ENCODE assay signal across 1 cellular context in the genomic region with DNA sequence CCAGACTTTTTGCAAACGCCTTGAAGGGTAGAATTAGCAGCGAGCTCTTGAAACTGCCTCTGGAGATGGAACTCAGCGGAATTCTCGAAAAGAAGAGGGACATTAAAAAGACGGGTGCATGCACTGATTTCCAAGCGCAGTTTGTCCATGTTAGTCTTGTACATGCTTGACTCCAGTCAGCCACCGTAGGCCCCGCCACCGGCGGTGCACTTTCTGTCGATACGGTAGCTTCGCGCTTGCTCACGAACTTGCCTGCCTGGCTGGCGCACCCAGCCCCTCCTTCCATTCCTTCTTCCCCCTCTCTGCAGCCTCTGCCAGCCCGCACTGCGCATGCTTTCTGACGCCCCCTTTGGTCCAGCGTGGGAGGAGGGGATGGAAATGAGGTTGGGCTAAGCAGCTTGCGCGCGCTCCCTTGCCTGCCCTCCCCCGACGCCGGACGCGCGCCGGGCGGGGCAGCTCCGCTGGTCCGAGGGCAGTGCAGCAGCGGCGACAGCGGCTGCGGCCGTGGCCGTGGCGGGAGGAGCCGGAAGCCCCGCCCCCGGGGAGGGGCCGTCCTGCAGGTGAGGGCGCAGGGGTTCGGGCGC.
TF ChIP-seq lines count a peak whose summit lies in the region.

A gene with protein sequence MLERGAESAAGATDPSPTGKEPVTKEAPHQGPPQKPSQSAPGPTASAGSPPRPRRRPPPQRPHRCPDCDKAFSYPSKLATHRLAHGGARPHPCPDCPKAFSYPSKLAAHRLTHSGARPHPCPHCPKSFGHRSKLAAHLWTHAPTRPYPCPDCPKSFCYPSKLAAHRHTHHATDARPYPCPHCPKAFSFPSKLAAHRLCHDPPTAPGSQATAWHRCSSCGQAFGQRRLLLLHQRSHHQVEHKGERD (plus strand): TSS at position 227 of the 584 bp plus-strand sequence. CDS start 1,235 bp downstream, outside the sequence.

TF ChIP-seq in H1, 55 proteins besides CTCF, POLR2A, EP300 and RAD21 (continues in another document):
- TF ChIP-seq HDAC2 (IDR thresholded peaks at IDR 0.05; ENCODE audit: borderline replicate concordance in 1 of 2, low read depth in 2 of 2, low read length in 2 of 2) (no peak), ASH2L (IDR thresholded peaks at IDR 0.05; ENCODE audit: low read length) (peak; percentile 71), SIN3A (conservative IDR thresholded peaks at IDR 0.05 in 1 of 2, IDR thresholded peaks at IDR 0.05 in 1 of 2; ENCODE audit: low read depth in 1 of 2, low read length in 2 of 2) (0 out of 4 replicates have a peak, but pooled peaks of 1 of the 2 experiments have one; percentile 36), HDAC6 (IDR thresholded peaks at IDR 0.05; ENCODE audit: low read depth, low read length) (no peak), SIX5 (IDR thresholded peaks at IDR 0.05; ENCODE audit: low read depth, low read length) (no peak), NRF1 (IDR thresholded peaks at IDR 0.05; ENCODE audit: low read depth, low read length) (peak; percentile 66), BACH1 (IDR thresholded peaks at IDR 0.05; ENCODE audit: low read length) (no peak; the same call in 1 of the 2 replicates), PHF8 (conservative IDR thresholded peaks at IDR 0.05; ENCODE audit: low read depth, low read length) (peak; percentile 27; the same call in 1 of the 2 replicates), BCL11A (IDR thresholded peaks at IDR 0.05; ENCODE audit: low read depth in 2 of 2, low read length in 2 of 2) (no peak), JUND (IDR thresholded peaks at IDR 0.05; ENCODE audit: low read length) (no peak), CBX8 (IDR thresholded peaks at IDR 0.05; ENCODE audit: borderline replicate concordance, low read depth, low read length) (no peak), NANOG (IDR thresholded peaks at IDR 0.05; ENCODE audit: insufficient read depth, low read depth, low read length, poor library complexity, severe bottlenecking) (no peak), MAFK (IDR thresholded peaks at IDR 0.05; ENCODE audit: low read depth, low read length) (no peak), RNF2 (IDR thresholded peaks at IDR 0.05; ENCODE audit: borderline replicate concordance, low read depth, low read length, missing control alignments, poor library complexity, severe bottlenecking) (no peak), SUZ12 (IDR thresholded peaks at IDR 0.05; ENCODE audit: low read length) (peak; percentile 29; the same call in 1 of the 2 replicates), CBX5 (IDR thresholded peaks at IDR 0.05; ENCODE audit: low read depth, low read length) (no peak), JUN (IDR thresholded peaks at IDR 0.05; ENCODE audit: low read depth, low read length) (no peak), SIRT6 (IDR thresholded peaks at IDR 0.05; ENCODE audit: low read length) (no peak), BRCA1 (IDR thresholded peaks at IDR 0.05; ENCODE audit: low read depth, low read length) (no peak), KDM4A (IDR thresholded peaks at IDR 0.05; ENCODE audit: low read depth, low read length, severe bottlenecking) (peak; percentile 17), CREB1 (IDR thresholded peaks at IDR 0.05) (peak; percentile 64; the same call in 1 of the 2 replicates), TCF12 (IDR thresholded peaks at IDR 0.05; ENCODE audit: low read depth, low read length) (no peak), EGR1 (IDR thresholded peaks at IDR 0.05; ENCODE audit: borderline replicate concordance, low read depth, low read length) (peak; percentile 68; the same call in 1 of the 2 replicates), TBP (IDR thresholded peaks at IDR 0.05; ENCODE audit: low read depth, low read length) (0 out of 2 replicates have a peak, but pooled peaks have one; percentile 32), ATF2 (IDR thresholded peaks at IDR 0.05; ENCODE audit: low read length) (no peak), FOSL1 (IDR thresholded peaks at IDR 0.05; ENCODE audit: insufficient read depth, low read depth, low read length) (no peak), KDM1A (IDR thresholded peaks at IDR 0.05; ENCODE audit: borderline replicate concordance, low read length) (no peak), EZH2 (IDR thresholded peaks at IDR 0.05; ENCODE audit: low read depth, low read length, severe bottlenecking) (no peak), SRF (IDR thresholded peaks at IDR 0.05; ENCODE audit: low read depth, low read length) (no peak), ZNF274 (IDR thresholded peaks at IDR 0.05; ENCODE audit: borderline replicate concordance, extremely low read depth, low read length) (no peak), TEAD4 (IDR thresholded peaks at IDR 0.05; ENCODE audit: low read depth, low read length) (no peak), CTBP2 (IDR thresholded peaks at IDR 0.05; ENCODE audit: borderline replicate concordance, insufficient read depth, insufficient read length, low read length) (no peak), SP2 (IDR thresholded peaks at IDR 0.05; ENCODE audit: low read length) (no peak), SP4 (IDR thresholded peaks at IDR 0.05; ENCODE audit: low read length) (no peak), GTF2F1 (IDR thresholded peaks at IDR 0.05; ENCODE audit: borderline replicate concordance, low read depth, low read length) (no peak), GABPA (IDR thresholded peaks at IDR 0.05; ENCODE audit: borderline replicate concordance, insufficient read depth, low read length) (no peak), CHD1 (IDR thresholded peaks at IDR 0.05; ENCODE audit: low read depth, low read length) (no peak), RFX5 (IDR thresholded peaks at IDR 0.05; ENCODE audit: borderline replicate concordance, low read depth, low read length) (no peak), POU5F1 (IDR thresholded peaks at IDR 0.05; ENCODE audit: low read depth, low read length) (no peak), RXRA (IDR thresholded peaks at IDR 0.05; ENCODE audit: insufficient read depth, low read depth, low read length) (no peak), KDM5A (IDR thresholded peaks at IDR 0.05; ENCODE audit: low read length) (no peak), CHD2 (IDR thresholded peaks at IDR 0.05; ENCODE audit: low read length) (no peak), CEBPB (IDR thresholded peaks at IDR 0.05; ENCODE audit: low read depth, low read length) (no peak), POLR2AphosphoS5 (IDR thresholded peaks at IDR 0.05; ENCODE audit: low read depth, low read length) (peak; percentile 26; the same call in 1 of the 2 replicates), SP1 (IDR thresholded peaks at IDR 0.05; ENCODE audit: low read depth, low read length) (peak; percentile 5; the same call in 1 of the 2 replicates), TAF1 (IDR thresholded peaks at IDR 0.05; ENCODE audit: low read depth, low read length) (peak; percentile 35; the same call in 1 of the 2 replicates), E2F6 (IDR thresholded peaks at IDR 0.05) (peak; percentile 40; the same call in 1 of the 2 replicates), TAF7 (optimal IDR thresholded peaks at IDR 0.05; ENCODE audit: borderline replicate concordance, low read depth, low read length) (no peak), RBBP5 (IDR thresholded peaks at IDR 0.05; ENCODE audit: borderline replicate concordance, low read depth, low read length) (0 out of 2 replicates have a peak, but pooled peaks have one; percentile 76), YY1 (IDR thresholded peaks at IDR 0.05; ENCODE audit: low read depth, low read length) (no peak), SAP30 (IDR thresholded peaks at IDR 0.05; ENCODE audit: insufficient read depth, insufficient replicate concordance, low read length) (no peak), CHD7 (IDR thresholded peaks at IDR 0.05; ENCODE audit: insufficient replicate concordance, low read length) (no peak)
- TF ChIP-seq, protein P1, sequence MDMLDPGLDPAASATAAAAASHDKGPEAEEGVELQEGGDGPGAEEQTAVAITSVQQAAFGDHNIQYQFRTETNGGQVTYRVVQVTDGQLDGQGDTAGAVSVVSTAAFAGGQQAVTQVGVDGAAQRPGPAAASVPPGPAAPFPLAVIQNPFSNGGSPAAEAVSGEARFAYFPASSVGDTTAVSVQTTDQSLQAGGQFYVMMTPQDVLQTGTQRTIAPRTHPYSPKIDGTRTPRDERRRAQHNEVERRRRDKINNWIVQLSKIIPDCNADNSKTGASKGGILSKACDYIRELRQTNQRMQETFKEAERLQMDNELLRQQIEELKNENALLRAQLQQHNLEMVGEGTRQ (IDR thresholded peaks at IDR 0.05; ENCODE audit: low read length): no peak
- TF ChIP-seq, protein P2, sequence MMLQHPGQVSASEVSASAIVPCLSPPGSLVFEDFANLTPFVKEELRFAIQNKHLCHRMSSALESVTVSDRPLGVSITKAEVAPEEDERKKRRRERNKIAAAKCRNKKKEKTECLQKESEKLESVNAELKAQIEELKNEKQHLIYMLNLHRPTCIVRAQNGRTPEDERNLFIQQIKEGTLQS (IDR thresholded peaks at IDR 0.05; ENCODE audit: insufficient read depth, low read depth, low read length): no peak
